Comparison of ENCODE assay signal across 9 cellular contexts in genomic region chr22:30560643-30561202, GRCh38. TPM values are rescaled to one million over a fixed set of nuclear protein-coding genes. Genes with fewer than 3 reads are reported as not detected.
A peak's percentile ranks its signal among the peaks of the same experiment; 100 is the strongest.
DNase-seq lines count a peak whose midpoint lies in the region; ATAC-seq and TF ChIP-seq lines count a peak whose summit lies in the region.
"Not testable (repeated sequence)": the region's sequence is repeated elsewhere in the genome, so short reads cannot be mapped to it uniquely, and the experiment has no call there.
"Had no signal": no experiment of that assay in that cellular context is flagged by ENCODE, and none has a peak within 500 bp of the region (broad histone marks: within the 10 kb centered on the region; RNA-seq: fewer than 3 reads in every experiment).

No MANE protein-coding gene starts in this region.

- POLR2A ChIA-PET in Panc1 (lab: Charles Lee), result not testable (repeated sequence)

- not testable (repeated sequence) for BruUV-seq in Panc1 (replicated peaks; lab: Mats Ljungman, UMichigan)

- H3K4me3 Mint-ChIP-seq in activated T-helper 17 cell treated with anti-CD3 and anti-CD28 coated beads, Interleukin-2, amount 50 U/mL, for 72 hours, result not testable (repeated sequence)

- not testable (repeated sequence) for H3K79me2 ChIP-seq in DOHH2 (ENCODE audit: control insufficient read depth, low read length)

- peak; percentile 45; the same call in 1 of the 2 replicates for ATAC-seq in Panc1
- ATAC-seq in activated T-helper 17 cell treated with anti-CD3 and anti-CD28 coated beads, Interleukin-2, amount 50 U/mL, for 72 hours (replicated peaks), result peak; percentile 64

- not testable (repeated sequence) for H3K9me2 ChIP-seq in DOHH2 (replicated peaks; ENCODE audit: control insufficient read depth, low read length)

- not testable (repeated sequence) for H3K4me1 ChIP-seq in DOHH2 (ENCODE audit: control insufficient read depth, low read length); Panc1 (ENCODE audit: control insufficient read depth, insufficient read depth, low read length); cardiac muscle cell (ENCODE audit: low read depth)
- H3K4me1 ChIP-seq in HUES48 (ENCODE audit: control insufficient read depth, insufficient read depth, low read length), result peaks cover 10% of the 10 kb centered on the region; the same call in 1 of the 2 replicates

- not testable (repeated sequence) for H3K9me3 ChIP-seq in DOHH2 (ENCODE audit: control insufficient read depth, insufficient read depth, low read length); HUES48 (ENCODE audit: control insufficient read depth, insufficient read depth, low read length); Panc1 (ENCODE audit: control insufficient read depth, insufficient read depth, low read depth, low read length); cardiac muscle cell (ENCODE audit: low read depth)

- in situ Hi-C loops in Panc1 (cut with HindIII; ENCODE audit: low pct_unique_long_range_greater_than_20kb, low sequenced_read_pairs), result not testable (repeated sequence)

- not testable (repeated sequence) for H3K4me2 ChIP-seq in DOHH2 (ENCODE audit: low read length)

- TF ChIP-seq CTCF in DOHH2 (IDR thresholded peaks at IDR 0.05; ENCODE audit: low read depth, low read length, poor library complexity, severe bottlenecking) (peak; percentile 48), cardiac muscle cell (IDR thresholded peaks at IDR 0.05; ENCODE audit: low read depth, low read length) (peak; percentile 17)
- TF ChIP-seq CTCF in Panc1 (IDR thresholded peaks at IDR 0.05), result not testable (repeated sequence)

- H3K9me3 Mint-ChIP-seq in activated T-helper 17 cell treated with anti-CD3 and anti-CD28 coated beads, Interleukin-2, amount 50 U/mL, for 72 hours, result not testable (repeated sequence)

- H3K27ac ChIP-seq in DOHH2 (ENCODE audit: low read depth, low read length); Panc1 (ENCODE audit: low read length); cardiac muscle cell: not testable (repeated sequence)
- H3K27ac ChIP-seq in HUES48 (ENCODE audit: low read depth, low read length), result peak overlapping the region; percentile 1

- not testable (repeated sequence) for H3F3A ChIP-seq in DOHH2 (ENCODE audit: control insufficient read depth, insufficient read depth)

- CTCF ChIA-PET in Panc1 (lab: Charles Lee), result not testable (repeated sequence)

- intact Hi-C loops in Panc1 (cut with micrococcal nuclease; ENCODE audit: unreplicated experiment), result not testable (repeated sequence)

- H3K27me3 ChIP-seq in DOHH2 (ENCODE audit: control insufficient read depth, low read length); HUES48 (ENCODE audit: control insufficient read depth, insufficient read depth, low read length); Panc1 (ENCODE audit: control insufficient read depth, insufficient read depth, low read length); cardiac muscle cell: not testable (repeated sequence)

- not testable (repeated sequence) for H4K20me1 ChIP-seq in DOHH2 (ENCODE audit: control insufficient read depth, insufficient read depth, low read depth, low read length)

- H3K4me1 Mint-ChIP-seq in activated T-helper 17 cell treated with anti-CD3 and anti-CD28 coated beads, Interleukin-2, amount 50 U/mL, for 72 hours, result not testable (repeated sequence)

- H3K9ac ChIP-seq in HUES48 (ENCODE audit: low read depth, low read length), result not testable (repeated sequence)

- H3K36me3 ChIP-seq in DOHH2 (ENCODE audit: control insufficient read depth, low read length); HUES48 (ENCODE audit: control insufficient read depth, insufficient read depth, low read length); Panc1 (ENCODE audit: control insufficient read depth, insufficient read depth, low read length); cardiac muscle cell: not testable (repeated sequence)

- DNase-seq in Panc1 (ENCODE audit: low read depth, low spot score); cardiac muscle cell (ENCODE audit: low read depth in 1 of 2, low spot score in 1 of 2): not testable (repeated sequence)
- DNase-seq in stimulated activated CD4-positive, alpha-beta T cell treated with anti-CD3 and anti-CD28 coated beads, Interleukin-1b, Interleukin-23, amount 100 ng/mL, for 48 hours, result peak; percentile 46

- H3K27ac Mint-ChIP-seq in activated T-helper 17 cell treated with anti-CD3 and anti-CD28 coated beads, Interleukin-2, amount 50 U/mL, for 72 hours, result not testable (repeated sequence)

- H3K36me3 Mint-ChIP-seq in activated T-helper 17 cell treated with anti-CD3 and anti-CD28 coated beads, Interleukin-2, amount 50 U/mL, for 72 hours (ENCODE audit: low read depth), result not testable (repeated sequence)

- not testable (repeated sequence) for H3K4me3 ChIP-seq in DOHH2 (ENCODE audit: low read length); HUES48 (ENCODE audit: low read depth, low read length); Panc1 (ENCODE audit: low read depth in 2 of 2, low read length in 2 of 2); cardiac muscle cell

- not testable (repeated sequence) for H3K27me3 Mint-ChIP-seq in activated T-helper 17 cell treated with anti-CD3 and anti-CD28 coated beads, Interleukin-2, amount 50 U/mL, for 72 hours

RNA-seq across cellular contexts. Expression of gene GAL3ST1, which starts 13.7 kb away (rescaled TPM):
- 1.1 TPM for total RNA-seq in Panc1 (2021; ENCODE audit: unreplicated experiment)
- polyA plus RNA-seq in Panc1 (2012; ENCODE audit: insufficient read length), result 2.7 TPM
- 1 to 10 TPM in 1 of 2 donors, not detected in 1; 1.3 TPM for total RNA-seq in activated T-helper 17 cell treated with anti-CD3 and anti-CD28 coated beads, Interleukin-2, amount 50 U/mL, for 72 hours
- 0.32 and 2.9 TPM in 2 replicates for total RNA-seq in cardiac muscle cell
- 1.5 and 4.6 TPM in 2 replicates for polyA plus RNA-seq in cardiac muscle cell
- total RNA-seq: H4, pulmonary artery endothelial cell, SJSA1 had no signal

RNA-seq across cellular contexts. Expression of gene SEC14L6, which starts 14.2 kb away (rescaled TPM):
- not detected for total RNA-seq in Panc1 (2021; ENCODE audit: unreplicated experiment)
- not detected for polyA plus RNA-seq in Panc1 (2012; ENCODE audit: insufficient read length)
- not detected for total RNA-seq in activated T-helper 17 cell treated with anti-CD3 and anti-CD28 coated beads, Interleukin-2, amount 50 U/mL, for 72 hours
- total RNA-seq in cardiac muscle cell, result 2.4 and 4.7 TPM in 2 replicates
- polyA plus RNA-seq in cardiac muscle cell, result 1.2 and 2.2 TPM in 2 replicates
- total RNA-seq: H4, pulmonary artery endothelial cell, SJSA1 had no signal

RNA-seq across cellular contexts. Expression of gene PES1, which starts 31.0 kb away (rescaled TPM):
- total RNA-seq in Panc1 (2021; ENCODE audit: unreplicated experiment) (111 TPM), cardiac muscle cell (49.1 and 56.3 TPM in 2 replicates)
- polyA plus RNA-seq in Panc1 (2012; ENCODE audit: insufficient read length), result 107 TPM
- 100 to 1,000 TPM in 1 of 2 donors, 10 to 100 TPM in 1; 63.6 to 124 TPM for total RNA-seq in activated T-helper 17 cell treated with anti-CD3 and anti-CD28 coated beads, Interleukin-2, amount 50 U/mL, for 72 hours
- 52.5 and 57.7 TPM in 2 replicates for polyA plus RNA-seq in cardiac muscle cell

RNA-seq across cellular contexts. Expression of gene TCN2, which starts 46.3 kb away (rescaled TPM):
- total RNA-seq in Panc1 (2021; ENCODE audit: unreplicated experiment), result 2.4 TPM
- polyA plus RNA-seq in Panc1 (2012; ENCODE audit: insufficient read length), result 1.9 TPM
- 1 to 10 TPM in 1 of 2 donors, under 1 TPM in 1; 0.58 to 1.6 TPM for total RNA-seq in activated T-helper 17 cell treated with anti-CD3 and anti-CD28 coated beads, Interleukin-2, amount 50 U/mL, for 72 hours
- total RNA-seq in cardiac muscle cell, result 6.1 and 6.6 TPM in 2 replicates
- 7.6 and 7.8 TPM in 2 replicates for polyA plus RNA-seq in cardiac muscle cell

RNA-seq across cellular contexts. Expression of gene SEC14L4, which starts 55.2 kb away (rescaled TPM):
- 2.4 TPM for total RNA-seq in Panc1 (2021; ENCODE audit: unreplicated experiment)
- polyA plus RNA-seq in Panc1 (2012; ENCODE audit: insufficient read length), result 4.5 TPM
- total RNA-seq in activated T-helper 17 cell treated with anti-CD3 and anti-CD28 coated beads, Interleukin-2, amount 50 U/mL, for 72 hours, result not detected
- 0.33 TPM in 1 of 2 replicates, not detected in the other for total RNA-seq in cardiac muscle cell
- 0.09 TPM in 1 of 2 replicates, not detected in the other for polyA plus RNA-seq in cardiac muscle cell
- total RNA-seq: H4, pulmonary artery endothelial cell, SJSA1 had no signal
